8 cellular contexts compared by ENCODE assay signal in the genomic region with DNA sequence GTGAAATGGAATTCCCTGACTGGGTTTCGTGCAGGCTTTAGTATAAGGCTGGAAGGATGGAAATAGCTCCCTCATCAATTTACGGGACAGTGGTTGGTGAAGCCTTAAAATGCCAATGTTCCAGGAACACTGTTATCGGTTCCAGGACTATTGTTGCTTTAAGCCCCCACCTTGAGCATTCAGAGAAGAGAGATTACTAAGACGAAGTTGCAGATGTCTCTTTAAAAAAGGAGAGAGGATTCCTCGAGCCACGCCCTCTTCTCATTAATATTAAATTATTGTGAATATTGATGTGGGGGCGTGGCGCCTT. TPM values are rescaled to one million over a fixed set of nuclear protein-coding genes. Genes with fewer than 3 reads are reported as not detected.
DNase-seq lines count a peak whose midpoint lies in the region; ATAC-seq, FAIRE-seq and TF ChIP-seq lines count a peak whose summit lies in the region.

No MANE protein-coding gene starts in this region.

- peaks cover 0 to 9% of the 10 kb centered on the region in 2 donors for H3K4me1 Mint-ChIP-seq in natural killer cell

- H3K9me3 ChIP-seq in esophagus muscularis mucosa (no peaks in the 10 kb centered on the region), prostate gland (no peaks in the 10 kb centered on the region)

- FAIRE-seq in G401.6 (lab: Jason Lieb, UNC): peak; percentile 92

- peak overlapping the region; percentile 52 to 70 (median 56) for H3K4me3 ChIP-seq in esophagus muscularis mucosa
- peak overlapping the region; percentile 67 to 82 for H3K4me3 ChIP-seq in prostate gland

- TF ChIP-seq POLR2A in esophagus muscularis mucosa (IDR thresholded peaks at IDR 0.05; ENCODE audit: low read depth) (no peak), prostate gland (IDR thresholded peaks at IDR 0.05) (no peak)

- intact Hi-C loops in esophagus muscularis mucosa (cut with DNase I): no loop called here
- intact Hi-C loops in prostate gland (cut with DNase I): loop anchor here (5.0 kb wide), 1 partner anchor 35 kb away; no protein-coding TSS in a partner anchor
- intact Hi-C loops in natural killer cell (cut with micrococcal nuclease): no loop called here

- H3K27ac Mint-ChIP-seq in natural killer cell: no peak overlapping the region

- H3K36me3 Mint-ChIP-seq in natural killer cell: no peaks in the 10 kb centered on the region

- no peak for ATAC-seq in GM18520 (IDR thresholded peaks at IDR 0.05; ENCODE audit: unreplicated experiment)
- no peak for ATAC-seq in natural killer cell
- ATAC-seq in HG03469 (IDR thresholded peaks at IDR 0.05; ENCODE audit: unreplicated experiment): no peak

- no peaks in the 10 kb centered on the region for H3K9me3 Mint-ChIP-seq in natural killer cell

- no peak for TF ChIP-seq CTCF in esophagus muscularis mucosa (IDR thresholded peaks at IDR 0.05)
- no peak for TF ChIP-seq CTCF in prostate gland (IDR thresholded peaks at IDR 0.05)
- TF ChIP-seq CTCF in natural killer cell (IDR thresholded peaks at IDR 0.05): no peak

- H3K4me1 ChIP-seq in esophagus muscularis mucosa (peaks cover 53 to 84% (median 64%) of the 10 kb centered on the region in 4 donors), prostate gland (replicated peaks) (peaks cover 43% of the 10 kb centered on the region)

- no peak overlapping the region for H3K4me3 Mint-ChIP-seq in natural killer cell

- DNase-seq in NCI-H345 (lab: John Stamatoyannopoulos, UW) (peak; percentile 58), esophagus muscularis mucosa (ENCODE audit: extremely low spot score) (no peak), prostate gland (ENCODE audit: low spot score) (peak; percentile 84), natural killer cell (no peak)
- no peak for DNase-seq in activated naive CD4-positive, alpha-beta T cell treated with Interleukin-2 at 50 U/mL for 16 hours

- H3K27me3 ChIP-seq in esophagus muscularis mucosa (peaks cover 0 to 54% (median 16%) of the 10 kb centered on the region in 4 donors), prostate gland (replicated peaks; ENCODE audit: insufficient read depth) (no peaks in the 10 kb centered on the region)

- H3K27ac ChIP-seq in esophagus muscularis mucosa (replicated peaks in 1 of 4) (peak overlapping the region; percentile 62 to 76 (median 68)), prostate gland (peak overlapping the region; percentile 80 to 85)

- 9% methylated on average over 8 of the region's 8 CpGs for WGBS in esophagus muscularis mucosa
- WGBS in prostate gland: 11% methylated on average over 8 of the region's 8 CpGs

- peaks cover 37 to 38% of the 10 kb centered on the region in 2 donors for H3K27me3 Mint-ChIP-seq in natural killer cell (ENCODE audit: low read depth in 2 of 2)

- TF ChIP-seq EP300 in esophagus muscularis mucosa (IDR thresholded peaks at IDR 0.05): no peak

- H3K36me3 ChIP-seq in esophagus muscularis mucosa (no peaks in the 10 kb centered on the region), prostate gland (no peaks in the 10 kb centered on the region)

RNA-seq across cellular contexts. Expression of gene CREB3L1, which starts 0.2 kb away (rescaled TPM):
- total RNA-seq in esophagus muscularis mucosa: 1 to 10 TPM; 1.3 to 8.7 (median 3.7) TPM
- 10 to 100 TPM; 41.0 to 47.0 TPM for total RNA-seq in prostate gland
- not detected for total RNA-seq in natural killer cell

Comparison
In these comparisons a context has a peak if more than half of its experiments do, and no peak if none do; other contexts are left out.
1. DNase-seq: peak in NCI-H345 (single experiment) and prostate gland (single experiment); none in esophagus muscularis mucosa (single experiment), natural killer cell (single experiment) and activated naive CD4-positive, alpha-beta T cell treated with Interleukin-2 at 50 U/mL for 16 hours (single experiment).
2. RNA of gene CREB3L1, which starts 0.2 kb away (total RNA-seq): 41.0 to 47.0 TPM in prostate gland; 1.3 to 8.7 TPM in esophagus muscularis mucosa and not detected in natural killer cell; every median in the first group is over 4 times any median in the second.